In the genomic region with DNA sequence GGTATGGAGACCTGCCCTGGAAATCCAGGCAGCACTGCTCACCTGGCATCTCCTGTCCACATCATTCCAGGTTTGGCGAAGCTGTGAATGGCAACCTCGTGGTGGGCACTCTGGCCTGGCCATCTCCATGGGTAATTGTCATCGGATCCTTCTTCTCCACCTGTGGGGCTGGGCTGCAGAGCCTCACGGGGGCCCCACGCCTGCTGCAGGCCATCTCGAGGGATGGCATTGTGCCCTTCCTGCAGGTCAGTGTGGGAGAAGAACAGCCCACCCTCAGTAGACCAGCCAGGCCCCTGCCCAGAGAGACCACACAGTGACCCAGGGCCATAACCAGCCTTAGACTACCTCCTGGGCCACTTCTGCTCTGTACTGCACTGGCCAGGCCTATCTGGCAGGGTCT, we compare ENCODE assay signal across 28 cellular contexts. TPM values are rescaled to one million over a fixed set of nuclear protein-coding genes. Genes with fewer than 3 reads are reported as not detected.
"Had no signal": no experiment of that assay in that cellular context is flagged by ENCODE, and none has a peak within 500 bp of the region (broad histone marks: within the 10 kb centered on the region; RNA-seq: fewer than 3 reads in every experiment).

No MANE protein-coding gene starts in this region.

- ATAC-seq: stimulated activated effector memory CD8-positive, alpha-beta T cell treated with anti-CD3 and anti-CD28 coated beads, Interleukin-12 subunit alpha, Interleukin-12 subunit beta, amount 100 ng/mL, for 72 hours; stimulated activated memory B cell treated with anti-CD40 and anti-IgM and Interleukin-4, amounts not matched to agents 10 μg/mL and 1 μg/mL and 100 μg/mL, for 72 hours; stimulated activated naive B cell treated with anti-CD40 and anti-IgM and Interleukin-4, amounts not matched to agents 10 μg/mL and 1 μg/mL and 100 μg/mL, for 72 hours; stimulated activated naive CD8-positive, alpha-beta T cell treated with anti-CD3 and anti-CD28 coated beads, Interleukin-15, amount 100 ng/mL, for 72 hours; stimulated activated naive CD8-positive, alpha-beta T cell treated with anti-CD3 and anti-CD28 coated beads, Interleukin-15, Interleukin-2, amounts not matched to agents 100 U/mL and 50 U/mL, for 24 hours; upper lobe of right lung had no signal

- H3K9me3 ChIP-seq: stomach, suprapubic skin, testis, thoracic aorta, thyroid gland, tibial artery, tibial nerve, transverse colon, upper lobe of left lung, upper lobe of right lung, uterus, vagina had no signal

- H3K27me3 ChIP-seq: testis, thyroid gland, upper lobe of left lung, uterus, vagina had no signal

- DNase-seq: stimulated activated CD4-positive, alpha-beta T cell treated with anti-CD3 and anti-CD28 coated beads, Interleukin-2, amount 100 ng/mL, for 48 hours; stimulated activated CD4-positive, alpha-beta T cell treated with anti-CD3 and anti-CD28 coated beads, Interleukin-4, amount 100 ng/mL, for 1 hour; stimulated activated CD4-positive, alpha-beta T cell treated with anti-CD3 and anti-CD28 coated beads, Interleukin-4, amount 100 ng/mL, for 24 hours; stimulated activated CD4-positive, alpha-beta T cell treated with anti-CD3 and anti-CD28 coated beads, Interleukin-4, amount 100 ng/mL, for 4 hours; stimulated activated CD8-positive, alpha-beta memory T cell treated with anti-CD3 and anti-CD28 coated beads, Interleukin-4, amount 100 ng/mL, for 48 hours; stimulated activated naive B cell treated with anti-CD40 and anti-IgM and Interleukin-4, amounts not matched to agents 10 μg/mL and 1 μg/mL and 100 μg/mL, for 72 hours; stimulated activated naive CD4-positive, alpha-beta T cell; stimulated activated naive CD4-positive, alpha-beta T cell treated with Interleukin-2 at 50 U/mL for 16 hours; stimulated activated naive CD8-positive, alpha-beta T cell treated with anti-CD3 and anti-CD28 coated beads, Interleukin-15, amount 100 ng/mL, for 72 hours; stimulated activated naive CD8-positive, alpha-beta T cell treated with anti-CD3 and anti-CD28 coated beads, Interleukin-15, Interleukin-2, amounts not matched to agents 100 U/mL and 50 U/mL, for 24 hours; stomach; substantia nigra; testis; thyroid gland; tibial artery; transverse colon; trophoblast cell; upper lobe of right lung; uterus had no signal

- H3K36me3 ChIP-seq: stomach, suprapubic skin, thoracic aorta, thyroid gland, tibial artery, tibial nerve, transverse colon, upper lobe of left lung, upper lobe of right lung, uterus, vagina had no signal

- H3K27ac ChIP-seq: stomach, suprapubic skin, testis, thoracic aorta, thyroid gland, tibial artery, tibial nerve, transverse colon, upper lobe of left lung, upper lobe of right lung, uterus, vagina had no signal

- H3K4me1 ChIP-seq: stomach, suprapubic skin, testis, thyroid gland, tibial artery, tibial nerve, transverse colon, upper lobe of left lung, upper lobe of right lung, uterus, vagina had no signal

- H3K4me3 ChIP-seq: stomach, suprapubic skin, testis, thoracic aorta, thyroid gland, tibial artery, tibial nerve, transverse colon, upper lobe of left lung, upper lobe of right lung, uterus, vagina had no signal

RNA-seq across cellular contexts. Expression of gene SLC12A5, which starts 15.9 kb away (rescaled TPM):
- total RNA-seq: subcutaneous adipose tissue, thoracic aorta, transverse colon, ureter, vagina had no signal
